ENCODE assay signal across 24 cellular contexts in the genomic region with DNA sequence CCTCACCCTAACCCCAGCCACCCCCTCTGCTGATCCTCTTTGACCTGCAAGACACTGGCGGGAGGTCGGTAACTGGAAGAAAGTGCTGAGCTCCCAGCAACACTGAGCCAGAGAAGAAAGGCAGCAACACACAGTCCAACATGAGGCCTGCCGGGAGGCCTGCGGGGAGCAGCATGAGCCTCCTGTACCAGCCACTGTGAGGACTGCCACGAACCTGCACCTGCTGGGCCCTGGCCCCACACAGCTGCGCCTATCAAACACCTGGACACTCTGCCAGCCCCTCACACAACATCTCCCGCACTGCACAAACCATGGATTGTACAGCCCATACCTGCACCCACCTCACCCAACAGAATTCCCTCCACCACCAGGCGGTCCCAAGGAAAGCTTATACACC. TPM values are rescaled to one million over a fixed set of nuclear protein-coding genes. Genes with fewer than 3 reads are reported as not detected.
"Had no signal": no experiment of that assay in that cellular context is flagged by ENCODE, and none has a peak within 500 bp of the region (broad histone marks: within the 10 kb centered on the region; RNA-seq: fewer than 3 reads in every experiment).

No MANE protein-coding gene starts in this region.

- H2AFZ ChIP-seq: hepatocyte, parathyroid adenoma had no signal

- H3K79me2 ChIP-seq: hepatocyte, parathyroid adenoma had no signal

- H3K36me3 ChIP-seq: left ventricle myocardium inferior, sigmoid colon, thyroid gland, uterus had no signal

- DNase-seq: effector CD4-positive, alpha-beta T cell; endodermal cell; erythroblast; foreskin keratinocyte; head of caudate nucleus; kidney; left cardiac atrium; left ventricle myocardium inferior; midbrain; retina; sigmoid colon; small intestine; stimulated activated CD4-positive, alpha-beta T cell treated with anti-CD3 and anti-CD28 coated beads, Interleukin-12 subunit alpha, Interleukin-12 subunit beta, amount 100 ng/mL, for 4 hours; stimulated activated naive CD4-positive, alpha-beta T cell treated with Interleukin-2 at 50 U/mL for 16 hours; thyroid gland; uterus had no signal

- H3K9me3 ChIP-seq: left ventricle myocardium inferior, psoas muscle, sigmoid colon, thyroid gland, uterus had no signal

- H3K27me3 ChIP-seq: foreskin keratinocyte, hepatocyte, sigmoid colon, thyroid gland, uterus had no signal

- H3K27ac ChIP-seq: foreskin keratinocyte, hepatocyte, left ventricle myocardium inferior, parathyroid adenoma, psoas muscle, thyroid gland, uterus had no signal

- H3K4me2 ChIP-seq: hepatocyte had no signal

- FAIRE-seq: colon, endothelial cell of umbilical vein, kidney, small intestine had no signal

- H3K9ac ChIP-seq: parathyroid adenoma had no signal

- H3K4me1 ChIP-seq: foreskin keratinocyte, left ventricle myocardium inferior, parathyroid adenoma, thyroid gland, uterus had no signal

- H3K4me3 ChIP-seq: hepatocyte, left ventricle myocardium inferior, lung, psoas muscle, sigmoid colon, thyroid gland, uterus had no signal

- ATAC-seq: foreskin keratinocyte had no signal

RNA-seq across cellular contexts. Expression of gene CAMK2A, which starts 18.3 kb away (rescaled TPM):
- total RNA-seq: dermis blood vessel endothelial cell; endothelial cell of umbilical vein; natural killer cell treated with Interleukin-12 subunit alpha and Interleukin-12 subunit beta and Interleukin-15 and Interleukin-18, amount 100 ng/mL, for 72 hours; thyroid gland had no signal
- polyA plus RNA-seq: endothelial cell of umbilical vein, foreskin keratinocyte had no signal

RNA-seq across cellular contexts. Expression of gene ARSI, which starts 31.4 kb away (rescaled TPM):
- total RNA-seq: natural killer cell treated with Interleukin-12 subunit alpha and Interleukin-12 subunit beta and Interleukin-15 and Interleukin-18, amount 100 ng/mL, for 72 hours had no signal
- polyA plus RNA-seq: psoas muscle had no signal
